In genomic region chr2:61705625-61706024, GRCh38 we compare ENCODE assay signal across 18 cellular contexts.
DNase-seq lines count a peak whose midpoint lies in the region; ATAC-seq, FAIRE-seq and TF ChIP-seq lines count a peak whose summit lies in the region.
"Had no signal": no experiment of that assay in that cellular context is flagged by ENCODE, and none has a peak within 500 bp of the region (broad histone marks: within the 10 kb centered on the region; RNA-seq: fewer than 3 reads in every experiment).

No MANE protein-coding gene starts in this region.

- H3K27me3 Mint-ChIP-seq in neural progenitor cell (ENCODE audit: insufficient read depth, low read depth): no peaks in the 10 kb centered on the region

- intact Hi-C loops in psoas muscle (cut with DNase I): loop anchor here (5.0 to 10.0 kb wide), 2 partner anchors 43 to 59 kb away; no protein-coding TSS in a partner anchor

- H2AFZ ChIP-seq in neural progenitor cell (replicated peaks): no peak overlapping the region

- ATAC-seq in psoas muscle: peak; percentile 86 to 92 (median 88)
- ATAC-seq: HCT116 had no signal

- H3K36me3 ChIP-seq in psoas muscle (ENCODE audit: insufficient read depth in 1 of 2, low read depth in 1 of 2): no peaks in the 10 kb centered on the region
- no peaks in the 10 kb centered on the region for H3K36me3 ChIP-seq in neural progenitor cell

- H3K4me3 ChIP-seq in psoas muscle (no peak overlapping the region), neural progenitor cell (no peak overlapping the region)

- WGBS in psoas muscle, 3 donors: 21 to 33% (median 30%) methylated on average over 5 of the region's 5 CpGs

- no peak overlapping the region for H3K27ac Mint-ChIP-seq in neural progenitor cell

- peak overlapping the region; percentile 95 for H3K27ac ChIP-seq in psoas muscle
- H3K27ac ChIP-seq in neural progenitor cell: no peak overlapping the region
- H3K27ac ChIP-seq: RWPE1 had no signal

- no peaks in the 10 kb centered on the region for H3K36me3 Mint-ChIP-seq in neural progenitor cell

- no peak overlapping the region for H3K9ac ChIP-seq in neural progenitor cell

- H3K9me3 ChIP-seq in psoas muscle: no peaks in the 10 kb centered on the region
- H3K9me3 ChIP-seq in neural progenitor cell (ENCODE audit: low read depth): no peaks in the 10 kb centered on the region
- H3K9me3 ChIP-seq: Caco-2 had no signal

- no peak overlapping the region for H3K4me3 Mint-ChIP-seq in neural progenitor cell

- peak; percentile 23 for FAIRE-seq in GM19239 (lab: Jason Lieb, UNC)

- DNase-seq in COLO668 (lab: John Stamatoyannopoulos, UW; ENCODE audit: unreplicated experiment) (peak; percentile 16), GM19239 (ENCODE audit: insufficient read length, low spot score) (no peak), SHP77 (lab: John Stamatoyannopoulos, UW) (peak; percentile 62 to 65), psoas muscle (peak; percentile 43 to 85), NCI-H2107 treated with DMSO at 0.1 percent for 48 hours (lab: John Stamatoyannopoulos, UW; ENCODE audit: unreplicated experiment) (no peak), CD1c-positive myeloid dendritic cell (ENCODE audit: extremely low spot score) (no peak), neural progenitor cell (ENCODE audit: low spot score) (no peak)
- DNase-seq: C1 segment of cervical spinal cord, Caco-2, DMS153, IMR-90, Kasumi-1, NCI-H1105 treated with DMSO at 0.1 percent for 48 hours, NCI-H2029, NCI-H2171 treated with DMSO at 0.1 percent for 48 hours, NCI-H524 treated with DMSO at 0.1 percent for 48 hours had no signal

- no peak overlapping the region for H3K4me2 ChIP-seq in neural progenitor cell

- H3K79me2 ChIP-seq in neural progenitor cell (ENCODE audit: low read depth): no peaks in the 10 kb centered on the region

- H3K4me1 ChIP-seq in psoas muscle (peaks cover 25% of the 10 kb centered on the region), neural progenitor cell (no peaks in the 10 kb centered on the region)

- H3K27me3 ChIP-seq in psoas muscle (ENCODE audit: insufficient read depth in 3 of 3, low read length in 2 of 3) (no peaks in the 10 kb centered on the region), neural progenitor cell (no peaks in the 10 kb centered on the region)

- H3K4me1 Mint-ChIP-seq in neural progenitor cell: peaks cover 3% of the 10 kb centered on the region

- TF ChIP-seq CTCF in psoas muscle (IDR thresholded peaks at IDR 0.05) (no peak), neural progenitor cell (IDR thresholded peaks at IDR 0.05) (no peak)

- H3K9me3 Mint-ChIP-seq in neural progenitor cell: no peaks in the 10 kb centered on the region

- no peaks in the 10 kb centered on the region for H3F3A ChIP-seq in neural progenitor cell (ENCODE audit: low read depth)

- no peaks in the 10 kb centered on the region for H4K20me1 ChIP-seq in neural progenitor cell (ENCODE audit: low read depth)

Comparison
In these comparisons a context has a peak if more than half of its experiments do, and no peak if none do; other contexts are left out.
1. DNase-seq: peak in COLO668 (single experiment), SHP77 (2 of 2) and psoas muscle (2 of 2); none in GM19239 (single experiment), NCI-H2107 treated with DMSO at 0.1 percent for 48 hours (single experiment), CD1c-positive myeloid dendritic cell (single experiment) and neural progenitor cell (single experiment).